Comparison of ENCODE assay signal across 1 cellular context in genomic region chr16:4416200-4417032, GRCh38.
TF ChIP-seq lines count a peak whose summit lies in the region.

Gene CORO7, minus strand, starts transcription at chr16:4416596. Its CDS starts 78 bp downstream, at chr16:4416518.

TF ChIP-seq in HEK293, 187 proteins besides CTCF, POLR2A, EP300 and RAD21 (continued from another document):
- TF ChIP-seq, protein P1, sequence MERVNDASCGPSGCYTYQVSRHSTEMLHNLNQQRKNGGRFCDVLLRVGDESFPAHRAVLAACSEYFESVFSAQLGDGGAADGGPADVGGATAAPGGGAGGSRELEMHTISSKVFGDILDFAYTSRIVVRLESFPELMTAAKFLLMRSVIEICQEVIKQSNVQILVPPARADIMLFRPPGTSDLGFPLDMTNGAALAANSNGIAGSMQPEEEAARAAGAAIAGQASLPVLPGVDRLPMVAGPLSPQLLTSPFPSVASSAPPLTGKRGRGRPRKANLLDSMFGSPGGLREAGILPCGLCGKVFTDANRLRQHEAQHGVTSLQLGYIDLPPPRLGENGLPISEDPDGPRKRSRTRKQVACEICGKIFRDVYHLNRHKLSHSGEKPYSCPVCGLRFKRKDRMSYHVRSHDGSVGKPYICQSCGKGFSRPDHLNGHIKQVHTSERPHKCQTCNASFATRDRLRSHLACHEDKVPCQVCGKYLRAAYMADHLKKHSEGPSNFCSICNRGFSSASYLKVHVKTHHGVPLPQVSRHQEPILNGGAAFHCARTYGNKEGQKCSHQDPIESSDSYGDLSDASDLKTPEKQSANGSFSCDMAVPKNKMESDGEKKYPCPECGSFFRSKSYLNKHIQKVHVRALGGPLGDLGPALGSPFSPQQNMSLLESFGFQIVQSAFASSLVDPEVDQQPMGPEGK (tag by site-specific recombination; IDR thresholded peaks at IDR 0.05): peak; percentile 69
- TF ChIP-seq ZNF785 (tag by site-specific recombination; IDR thresholded peaks at IDR 0.05): 0 out of 2 replicates have a peak, but pooled peaks have one; percentile 31
- peak; percentile 91 for TF ChIP-seq SP3 (tag by site-specific recombination; IDR thresholded peaks at IDR 0.05)
- peak; percentile 74 for TF ChIP-seq ZBTB20 (tag by site-specific recombination; IDR thresholded peaks at IDR 0.05)
- TF ChIP-seq GLIS1 (tag by site-specific recombination; IDR thresholded peaks at IDR 0.05): peak; percentile 89
- TF ChIP-seq ZNF398 (tag by site-specific recombination; IDR thresholded peaks at IDR 0.05): 0 out of 2 replicates have a peak, but pooled peaks have one; percentile 3
- TF ChIP-seq ZBTB1 (tag by site-specific recombination; IDR thresholded peaks at IDR 0.05): no peak
- TF ChIP-seq ZNF248 (tag by site-specific recombination; IDR thresholded peaks at IDR 0.05): no peak
- TF ChIP-seq SP7 (tag by site-specific recombination; IDR thresholded peaks at IDR 0.05): 0 out of 2 replicates have a peak, but pooled peaks have one; percentile 40
- peak; percentile 87 for TF ChIP-seq EGR2 (tag by site-specific recombination; IDR thresholded peaks at IDR 0.05; ENCODE audit: low read depth)
- TF ChIP-seq ZBTB26 (tag by site-specific recombination; optimal IDR thresholded peaks at IDR 0.05): peak; percentile 96
- TF ChIP-seq ZNF146 (tag by site-specific recombination; IDR thresholded peaks at IDR 0.05): no peak
- TF ChIP-seq ZEB2 (tag by site-specific recombination; IDR thresholded peaks at IDR 0.05): peak; percentile 67
- TF ChIP-seq ZFHX2 (tag by site-specific recombination; conservative IDR thresholded peaks at IDR 0.05): peak; percentile 95
- TF ChIP-seq ZNF521 (tag by site-specific recombination; IDR thresholded peaks at IDR 0.05): no peak
- TF ChIP-seq ZIC2 (tag by site-specific recombination; IDR thresholded peaks at IDR 0.05): peak; percentile 89
- TF ChIP-seq ZNF274 (IDR thresholded peaks at IDR 0.05; ENCODE audit: low read length): no peak
- TF ChIP-seq ZNF274 (tag by site-specific recombination; IDR thresholded peaks at IDR 0.05; ENCODE audit: borderline replicate concordance): no peak
- TF ChIP-seq GLI2 (tag by site-specific recombination; IDR thresholded peaks at IDR 0.05; ENCODE audit: borderline replicate concordance, low read depth): no peak
- peak; percentile 57 for TF ChIP-seq PRDM10 (tag by site-specific recombination; IDR thresholded peaks at IDR 0.05)
- TF ChIP-seq ZNF544 (tag by site-specific recombination; IDR thresholded peaks at IDR 0.05): no peak
